10 cellular contexts compared by ENCODE assay signal in genomic region chr12:48881652-48882324, GRCh38. TPM values are rescaled to one million over a fixed set of nuclear protein-coding genes. Genes with fewer than 3 reads are reported as not detected.
A peak's percentile ranks its signal among the peaks of the same experiment; 100 is the strongest.
DNase-seq lines count a peak whose midpoint lies in the region; ATAC-seq, FAIRE-seq and TF ChIP-seq lines count a peak whose summit lies in the region.
"Had no signal": no experiment of that assay in that cellular context is flagged by ENCODE, and none has a peak within 500 bp of the region (broad histone marks: within the 10 kb centered on the region; RNA-seq: fewer than 3 reads in every experiment).

No MANE protein-coding gene starts in this region.

- no peak for FAIRE-seq in bronchial epithelial cell (lab: Jason Lieb, UNC)
- FAIRE-seq: urothelium cell line had no signal

- H3K27me3 ChIP-seq in bronchial epithelial cell (ENCODE audit: control insufficient read depth, insufficient read depth, low read length), result no peaks in the 10 kb centered on the region
- H3K27me3 ChIP-seq in lower lobe of right lung (ENCODE audit: low read depth), result peaks cover 3% of the 10 kb centered on the region
- H3K27me3 ChIP-seq in thoracic aorta (replicated peaks; ENCODE audit: insufficient read depth), result no peaks in the 10 kb centered on the region

- intact Hi-C loops in lower lobe of right lung (cut with DNase I), result no loop called here

- CTCF ChIA-PET in HEK293T (lab: Yijun Ruan, JAX), result interaction anchor here (0.6 kb wide), 1 partner anchor 29 kb away, joined by 3 read pairs; no protein-coding TSS in a partner anchor

- no peak for DNase-seq in HEK293T (ENCODE audit: extremely low spot score)
- no peak for DNase-seq in bronchial epithelial cell (ENCODE audit: low read depth)
- DNase-seq in lower lobe of right lung, result no peak
- DNase-seq in thoracic aorta (ENCODE audit: low spot score), result no peak
- DNase-seq in activated CD4-positive, alpha-beta T cell treated with anti-CD3 and anti-CD28 coated beads for 1 hour, result no peak
- DNase-seq: DMS79 treated with DMSO at 0.1 percent for 48 hours, NCI-H187 had no signal

- H3K27ac ChIP-seq in lower lobe of right lung, result peak overlapping the region; percentile 56
- peak overlapping the region in 1 of 2 donors; percentile 28 for H3K27ac ChIP-seq in thoracic aorta

- POLR2A ChIA-PET in HEK293T (lab: Yijun Ruan, JAX), result interaction anchor here (1.0 to 3.9 kb wide), 3 partner anchors 16 to 30 kb away, joined by 3 to 25 read pairs (median 5); partner anchors contain the start of gene RND1

- H3K9me3 ChIP-seq in lower lobe of right lung, result no peaks in the 10 kb centered on the region
- no peaks in the 10 kb centered on the region for H3K9me3 ChIP-seq in thoracic aorta

- H3K4me1 ChIP-seq in lower lobe of right lung, result peaks cover 22% of the 10 kb centered on the region
- peaks cover 0 to 12% of the 10 kb centered on the region in 2 donors for H3K4me1 ChIP-seq in thoracic aorta (ENCODE audit: control insufficient read depth in 1 of 2, low read depth in 2 of 2)

- no peak for TF ChIP-seq CTCF in bronchial epithelial cell (IDR thresholded peaks at IDR 0.05; ENCODE audit: insufficient read depth, low read length, severe bottlenecking)
- TF ChIP-seq CTCF in lower lobe of right lung (IDR thresholded peaks at IDR 0.05), result no peak
- TF ChIP-seq CTCF in thoracic aorta (IDR thresholded peaks at IDR 0.05), result no peak

- no peaks in the 10 kb centered on the region for H3K36me3 ChIP-seq in bronchial epithelial cell (ENCODE audit: control insufficient read depth, insufficient read depth, low read length)
- H3K36me3 ChIP-seq in lower lobe of right lung, result no peaks in the 10 kb centered on the region
- H3K36me3 ChIP-seq in thoracic aorta, result no peaks in the 10 kb centered on the region

- peak in 1 of 2 donors; percentile 10 for ATAC-seq in lower lobe of right lung
- no peak for ATAC-seq in thoracic aorta (ENCODE audit: insufficient number of reproducible peaks, low FRiP score, low read depth)
- ATAC-seq in HG03196 (IDR thresholded peaks at IDR 0.05; ENCODE audit: unreplicated experiment), result no peak
- ATAC-seq in HG02623 (IDR thresholded peaks at IDR 0.05; ENCODE audit: unreplicated experiment), result no peak

- peak overlapping the region; percentile 7 for H3K4me3 ChIP-seq in bronchial epithelial cell (ENCODE audit: low read depth, low read length)
- H3K4me3 ChIP-seq in lower lobe of right lung, result peak overlapping the region; percentile 29
- H3K4me3 ChIP-seq in thoracic aorta, result peak overlapping the region; percentile 61

TF ChIP-seq in HEK293T, 16 proteins besides CTCF, POLR2A, EP300 and RAD21:
- TF ChIP-seq CTBP1 (IDR thresholded peaks at IDR 0.05; ENCODE audit: borderline replicate concordance) (no peak), ELF4 (IDR thresholded peaks at IDR 0.05) (no peak), ZNF384 (IDR thresholded peaks at IDR 0.05) (peak; percentile 56; the same call in 1 of the 2 replicates)

RNA-seq across cellular contexts. Expression of gene RND1, which starts 16.1 kb away (rescaled TPM):
- total RNA-seq in bronchial epithelial cell (2.9 and 4.5 TPM in 2 replicates), lower lobe of right lung (5.9 TPM), thoracic aorta (1 to 10 TPM; 1.8 to 2.6 TPM)

RNA-seq across cellular contexts. Expression of gene DDX23, which starts 29.8 kb away (rescaled TPM):
- total RNA-seq in bronchial epithelial cell (68.7 and 81.2 TPM in 2 replicates), lower lobe of right lung (76.8 TPM), thoracic aorta (10 to 100 TPM; 53.7 to 92.6 TPM)

RNA-seq across cellular contexts. Expression of gene FKBP11, which starts 43.5 kb away (rescaled TPM):
- 7.9 and 12.4 TPM in 2 replicates for total RNA-seq in bronchial epithelial cell
- total RNA-seq in lower lobe of right lung, result 24.9 TPM
- 10 to 100 TPM; 19.0 to 22.2 TPM for total RNA-seq in thoracic aorta

Comparison
In these comparisons a context has a peak if more than half of its experiments do, and no peak if none do; other contexts are left out.
1. H3K4me3 ChIP-seq: peak in every context shown above with its lines; median percentile 61 in thoracic aorta; 29 in lower lobe of right lung; 7 in bronchial epithelial cell.